Comparison of ENCODE assay signal across 1 cellular context in genomic region chr20:62239278-62239879, GRCh38.
TF ChIP-seq lines count a peak whose summit lies in the region.

No MANE protein-coding gene starts in this region.

TF ChIP-seq in HepG2, 621 proteins besides CTCF, POLR2A, EP300 and RAD21 (continues in another document):
- TF ChIP-seq ZFYVE20 (CRISPR knock-in tag; IDR thresholded peaks at IDR 0.05; ENCODE audit: borderline replicate concordance, low read depth) = no peak
- TF ChIP-seq HBP1 (CRISPR knock-in tag; IDR thresholded peaks at IDR 0.05; ENCODE audit: low read depth) = 0 out of 2 replicates have a peak, but pooled peaks have one; percentile 24
- peak; percentile 40; the same call in 1 of the 2 replicates for TF ChIP-seq ZNF777 (CRISPR knock-in tag; IDR thresholded peaks at IDR 0.05)
- no peak for TF ChIP-seq POGZ (CRISPR knock-in tag; IDR thresholded peaks at IDR 0.05)
- TF ChIP-seq SAP130 (CRISPR knock-in tag; IDR thresholded peaks at IDR 0.05; ENCODE audit: low read depth) = peak; percentile 34
- TF ChIP-seq ASH2L (IDR thresholded peaks at IDR 0.05; ENCODE audit: insufficient read length, low read depth, low read length) = no peak
- TF ChIP-seq SALL1 (CRISPR knock-in tag; IDR thresholded peaks at IDR 0.05) = peak; percentile 48
- TF ChIP-seq ZNF280B (CRISPR knock-in tag; IDR thresholded peaks at IDR 0.05; ENCODE audit: borderline replicate concordance) = 0 out of 2 replicates have a peak, but pooled peaks have one; percentile 35
- TF ChIP-seq NFE2L1 (CRISPR knock-in tag; IDR thresholded peaks at IDR 0.05; ENCODE audit: borderline replicate concordance) = 0 out of 2 replicates have a peak, but pooled peaks have one; percentile 7
- TF ChIP-seq POLR2G (IDR thresholded peaks at IDR 0.05; ENCODE audit: low read depth, low read length) = 0 out of 2 replicates have a peak, but pooled peaks have one; percentile 17
- TF ChIP-seq UBTF (CRISPR knock-in tag; IDR thresholded peaks at IDR 0.05) = peak; percentile 73
- 0 out of 2 replicates have a peak, but pooled peaks have one; percentile 41 for TF ChIP-seq ZNF800 (CRISPR knock-in tag; IDR thresholded peaks at IDR 0.05)
- TF ChIP-seq ISL2 (CRISPR knock-in tag; IDR thresholded peaks at IDR 0.05) = 0 out of 2 replicates have a peak, but pooled peaks have one; percentile 12
- TF ChIP-seq ZFP37 (CRISPR knock-in tag; IDR thresholded peaks at IDR 0.05; ENCODE audit: borderline replicate concordance) = peak; percentile 72; the same call in 1 of the 2 replicates
- TF ChIP-seq ZNF296 (CRISPR knock-in tag; conservative IDR thresholded peaks at IDR 0.05) = peak; percentile 74; the same call in 1 of the 2 replicates
- no peak for TF ChIP-seq SNRNP70 (IDR thresholded peaks at IDR 0.05; ENCODE audit: low read depth, low read length)
- TF ChIP-seq MAZ (IDR thresholded peaks at IDR 0.05; ENCODE audit: borderline replicate concordance, low read depth, low read length) = no peak
- TF ChIP-seq MAZ (CRISPR knock-in tag; IDR thresholded peaks at IDR 0.05; ENCODE audit: low read depth) = peak; percentile 46; the same call in 1 of the 2 replicates
- no peak for TF ChIP-seq ZNF253 (CRISPR knock-in tag; IDR thresholded peaks at IDR 0.05; ENCODE audit: borderline replicate concordance)
- TF ChIP-seq IKZF4 (CRISPR knock-in tag; IDR thresholded peaks at IDR 0.05; ENCODE audit: borderline replicate concordance, low read depth, not compliant biosample characterization) = peak; percentile 59
- TF ChIP-seq MAX (IDR thresholded peaks at IDR 0.05) = peak; percentile 78
- TF ChIP-seq ZNF563 (CRISPR knock-in tag; IDR thresholded peaks at IDR 0.05) = 0 out of 2 replicates have a peak, but pooled peaks have one; percentile 40
- TF ChIP-seq RBFOX2 (IDR thresholded peaks at IDR 0.05; ENCODE audit: low read depth, low read length) = 0 out of 2 replicates have a peak, but pooled peaks have one; percentile 35
- TF ChIP-seq ZZZ3 (CRISPR knock-in tag; IDR thresholded peaks at IDR 0.05; ENCODE audit: borderline replicate concordance) = 0 out of 2 replicates have a peak, but pooled peaks have one; percentile 21
- 0 out of 2 replicates have a peak, but pooled peaks have one; percentile 44 for TF ChIP-seq ZC3H4 (CRISPR knock-in tag; IDR thresholded peaks at IDR 0.05; ENCODE audit: borderline replicate concordance)
- TF ChIP-seq ZNF318 (CRISPR knock-in tag; IDR thresholded peaks at IDR 0.05) = 0 out of 2 replicates have a peak, but pooled peaks have one; percentile 19
- 0 out of 2 replicates have a peak, but pooled peaks have one; percentile 77 for TF ChIP-seq MZF1 (CRISPR knock-in tag; IDR thresholded peaks at IDR 0.05; ENCODE audit: borderline replicate concordance)
- TF ChIP-seq MXD3 (CRISPR knock-in tag; IDR thresholded peaks at IDR 0.05) = no peak; the same call in 1 of the 2 replicates
- no peak for TF ChIP-seq TEAD2 (CRISPR knock-in tag; IDR thresholded peaks at IDR 0.05)
- TF ChIP-seq LBX2 (CRISPR knock-in tag; IDR thresholded peaks at IDR 0.05; ENCODE audit: borderline replicate concordance) = peak; percentile 15; the same call in 1 of the 2 replicates
- TF ChIP-seq ZSCAN31 (CRISPR knock-in tag; IDR thresholded peaks at IDR 0.05; ENCODE audit: low read depth) = 0 out of 2 replicates have a peak, but pooled peaks have one; percentile 29
- TF ChIP-seq ZNF883 (CRISPR knock-in tag; IDR thresholded peaks at IDR 0.05; ENCODE audit: not compliant biosample characterization) = peak; percentile 49
- peak; percentile 85; the same call in 1 of the 2 replicates for TF ChIP-seq GLI4 (CRISPR knock-in tag; IDR thresholded peaks at IDR 0.05; ENCODE audit: borderline replicate concordance)
- TF ChIP-seq ZBTB26 (CRISPR knock-in tag; IDR thresholded peaks at IDR 0.05; ENCODE audit: borderline replicate concordance) = 0 out of 2 replicates have a peak, but pooled peaks have one; percentile 14
- 0 out of 2 replicates have a peak, but pooled peaks have one; percentile 33 for TF ChIP-seq SALL2 (CRISPR knock-in tag; IDR thresholded peaks at IDR 0.05)
- TF ChIP-seq E2F5 (CRISPR knock-in tag; conservative IDR thresholded peaks at IDR 0.05) = no peak
- peak; percentile 74; the same call in 1 of the 2 replicates for TF ChIP-seq ZNF44 (CRISPR knock-in tag; IDR thresholded peaks at IDR 0.05)
- TF ChIP-seq MIXL1 (CRISPR knock-in tag; IDR thresholded peaks at IDR 0.05) = no peak
- 0 out of 2 replicates have a peak, but pooled peaks have one; percentile 11 for TF ChIP-seq ARNTL (CRISPR knock-in tag; IDR thresholded peaks at IDR 0.05)
- TF ChIP-seq DR1 (CRISPR knock-in tag; IDR thresholded peaks at IDR 0.05) = no peak
- TF ChIP-seq ZNF772 (CRISPR knock-in tag; IDR thresholded peaks at IDR 0.05) = peak; percentile 80
